8 cellular contexts compared by ENCODE assay signal in genomic region chr1:44029911-44030605, GRCh38. TPM values are rescaled to one million over a fixed set of nuclear protein-coding genes. Genes with fewer than 3 reads are reported as not detected.
DNase-seq lines count a peak whose midpoint lies in the region; ATAC-seq and TF ChIP-seq lines count a peak whose summit lies in the region.

No MANE protein-coding gene starts in this region.

- TF ChIP-seq CTCF in PC-3 (conservative IDR thresholded peaks at IDR 0.05; ENCODE audit: low read depth, low read length) (no peak), esophagus muscularis mucosa (IDR thresholded peaks at IDR 0.05) (peak in 1 of 3 experiments; percentile 23)

- H3K9me2 ChIP-seq in PC-3 (replicated peaks; ENCODE audit: low read length): no peaks in the 10 kb centered on the region

- intact Hi-C loops in PC-3 (cut with micrococcal nuclease) (no loop called here), esophagus muscularis mucosa (cut with DNase I) (loop anchor here (5.0 to 10.0 kb wide), 2 partner anchors 38 to 265 kb away; partner anchors contain the start of gene CCDC24)

- CTCF ChIA-PET in PC-3 (lab: Charles Lee): interaction anchor here (1.0 kb wide), 1 partner anchor 18 kb away, joined by 5 read pairs; no protein-coding TSS in a partner anchor

- H3K79me2 ChIP-seq in PC-3 (ENCODE audit: low read length): peaks cover 24% of the 10 kb centered on the region

- peak; percentile 82 for ATAC-seq in GM21515 (IDR thresholded peaks at IDR 0.05; ENCODE audit: unreplicated experiment)
- peak; percentile 62 for ATAC-seq in PC-3

- no peaks in the 10 kb centered on the region for H4K20me1 ChIP-seq in PC-3 (ENCODE audit: low read length)

- BruUV-seq in PC-3 (replicated peaks; lab: Mats Ljungman, UMichigan): no TSS peak

- no peaks in the 10 kb centered on the region for H3K36me3 ChIP-seq in HUES64 (ENCODE audit: insufficient read depth, low read length)
- H3K36me3 ChIP-seq in PC-3 (ENCODE audit: low read depth, low read length): no peaks in the 10 kb centered on the region
- H3K36me3 ChIP-seq in esophagus muscularis mucosa: peaks cover 0 to 5% (median 0%) of the 10 kb centered on the region in 4 donors

- H3K27ac ChIP-seq in HUES64 (ENCODE audit: low read depth, low read length) (peak overlapping the region; percentile 54; the same call in 1 of the 2 replicates), PC-3 (ENCODE audit: low read length) (peak overlapping the region; percentile 98), esophagus muscularis mucosa (replicated peaks in 1 of 4) (peak overlapping the region; percentile 86 to 90 (median 88))

- TF ChIP-seq POLR2A in esophagus muscularis mucosa (IDR thresholded peaks at IDR 0.05; ENCODE audit: low read depth): no peak

- H3K9me3 ChIP-seq in HUES64 (ENCODE audit: insufficient read depth, low read depth, low read length) (no peaks in the 10 kb centered on the region), PC-3 (ENCODE audit: low read length) (no peaks in the 10 kb centered on the region), esophagus muscularis mucosa (no peaks in the 10 kb centered on the region)

- H3K27me3 ChIP-seq in HUES64 (ENCODE audit: insufficient read depth, low read length): no peaks in the 10 kb centered on the region
- no peaks in the 10 kb centered on the region for H3K27me3 ChIP-seq in PC-3 (ENCODE audit: low read length)
- H3K27me3 ChIP-seq in esophagus muscularis mucosa: no peaks in the 10 kb centered on the region

- peak overlapping the region; percentile 89 for H3K9ac ChIP-seq in HUES64 (ENCODE audit: low read depth, low read length)
- H3K9ac ChIP-seq in PC-3 (ENCODE audit: low read length): peak overlapping the region; percentile 98

- peak overlapping the region; percentile 65 for H3K4me3 ChIP-seq in HUES64 (ENCODE audit: low read length)
- peak overlapping the region; percentile 91 for H3K4me3 ChIP-seq in PC-3 (ENCODE audit: low read length)
- peak overlapping the region; percentile 67 to 86 (median 80) for H3K4me3 ChIP-seq in esophagus muscularis mucosa

- POLR2A ChIA-PET in PC-3 (lab: Charles Lee; ENCODE audit: unreplicated experiment): interaction anchor here (0.9 kb wide), 1 partner anchor 18 kb away, joined by 5 read pairs; no protein-coding TSS in a partner anchor

- DNase-seq in DMS114 treated with DMSO at 0.1 percent for 48 hours (lab: John Stamatoyannopoulos, UW; ENCODE audit: unreplicated experiment) (peak; percentile 80), PC-3 (peak; percentile 92), esophagus muscularis mucosa (ENCODE audit: extremely low spot score) (peak; percentile 96), myocyte (ENCODE audit: low read depth) (peak; percentile 91)
- DNase-seq in activated T-cell treated with anti-CD3 and anti-CD28 coated beads, Interleukin-2, amount 50 U/mL, for 1 hour: peak; percentile 88
- peak; percentile 76 for DNase-seq in stimulated activated CD8-positive, alpha-beta memory T cell treated with anti-CD3 and anti-CD28 coated beads, Interleukin-7, amount 100 ng/mL, for 24 hours (ENCODE audit: low read depth)

- no peak for TF ChIP-seq EP300 in esophagus muscularis mucosa (IDR thresholded peaks at IDR 0.05)

- WGBS in HUES64: under 1% methylated on average over 75 of the region's 75 CpGs
- 0% methylated on average over 19 of the region's 75 CpGs for WGBS in esophagus muscularis mucosa

- H3F3A ChIP-seq in PC-3 (ENCODE audit: low read length, unreplicated experiment): no peaks in the 10 kb centered on the region

- peaks cover 18% of the 10 kb centered on the region for H3K4me1 ChIP-seq in HUES64 (ENCODE audit: insufficient read depth, low read length)
- peaks cover 54% of the 10 kb centered on the region for H3K4me1 ChIP-seq in PC-3 (ENCODE audit: insufficient read depth, low read length)
- peaks cover 7 to 57% (median 44%) of the 10 kb centered on the region in 4 donors for H3K4me1 ChIP-seq in esophagus muscularis mucosa

- H2AFZ ChIP-seq in PC-3 (ENCODE audit: low read length): peak overlapping the region; percentile 45

- peak overlapping the region; percentile 90 for H3K4me2 ChIP-seq in PC-3 (ENCODE audit: low read length)

RNA-seq across cellular contexts. Expression of gene SLC6A9, which starts 1.2 kb away (rescaled TPM):
- polyA plus RNA-seq in HUES64 (2013, experiment 1 of 2): 10.6 TPM
- polyA plus RNA-seq in HUES64 (2013, experiment 2 of 2): 11.3 TPM
- 11.2 and 15.7 TPM in 2 replicates for total RNA-seq in PC-3 (2014; rRNA removed)
- total RNA-seq in esophagus muscularis mucosa: 10 to 100 TPM in 2 of 4 donors, 1 to 10 TPM in 2; 5.2 to 17.9 (median 7.8) TPM
- total RNA-seq in myocyte: 0.42 and 1.2 TPM in 2 replicates
- polyA plus RNA-seq in myocyte (2012): 6.0 TPM

RNA-seq across cellular contexts. Expression of gene CCDC24, which starts 38.7 kb away (rescaled TPM):
- polyA plus RNA-seq in HUES64 (2013, experiment 1 of 2): 5.8 TPM
- 7.7 TPM for polyA plus RNA-seq in HUES64 (2013, experiment 2 of 2)
- total RNA-seq in PC-3 (2014; rRNA removed): 10.1 and 21.9 TPM in 2 replicates
- 1 to 10 TPM; 6.2 to 7.3 (median 6.7) TPM for total RNA-seq in esophagus muscularis mucosa
- 1.5 and 3.4 TPM in 2 replicates for total RNA-seq in myocyte
- 11.1 TPM for polyA plus RNA-seq in myocyte (2012)

RNA-seq across cellular contexts. Expression of gene B4GALT2, which starts 51.0 kb away (rescaled TPM):
- polyA plus RNA-seq in HUES64 (2013, experiment 1 of 2): 55.9 TPM
- polyA plus RNA-seq in HUES64 (2013, experiment 2 of 2): 64.7 TPM
- total RNA-seq in PC-3 (2014; rRNA removed): 103 and 136 TPM in 2 replicates
- total RNA-seq in esophagus muscularis mucosa: 10 to 100 TPM; 45.3 to 94.5 (median 77.5) TPM
- 83.0 and 84.4 TPM in 2 replicates for total RNA-seq in myocyte
- polyA plus RNA-seq in myocyte (2012): 120 TPM

RNA-seq across cellular contexts. Expression of gene ATP6V0B, which starts 55.3 kb away (rescaled TPM):
- 126 TPM for polyA plus RNA-seq in HUES64 (2013, experiment 1 of 2)
- 103 TPM for polyA plus RNA-seq in HUES64 (2013, experiment 2 of 2)
- total RNA-seq in PC-3 (2014; rRNA removed) (207 and 241 TPM in 2 replicates), esophagus muscularis mucosa (100 to 1,000 TPM in 1 of 4 donors, 10 to 100 TPM in 3; 68.1 to 122 (median 98.2) TPM), myocyte (211 and 236 TPM in 2 replicates)
- 241 TPM for polyA plus RNA-seq in myocyte (2012)

Comparison
In these comparisons a context has a peak if more than half of its experiments do, and no peak if none do; other contexts are left out.
1. Peak in every context shown above with its lines: DNase-seq, ATAC-seq, H3K4me3 ChIP-seq and H3K27ac ChIP-seq.